11 cellular contexts compared by ENCODE assay signal in genomic region chr3:150376001-150376848, GRCh38. TPM values are rescaled to one million over a fixed set of nuclear protein-coding genes. Genes with fewer than 3 reads are reported as not detected.
DNase-seq lines count a peak whose midpoint lies in the region; ATAC-seq and TF ChIP-seq lines count a peak whose summit lies in the region.
"Had no signal": no experiment of that assay in that cellular context is flagged by ENCODE, and none has a peak within 500 bp of the region (broad histone marks: within the 10 kb centered on the region; RNA-seq: fewer than 3 reads in every experiment).

No MANE protein-coding gene starts in this region.

- TF ChIP-seq CTCF in dorsolateral prefrontal cortex (IDR thresholded peaks at IDR 0.05 in 54 of 56, conservative IDR thresholded peaks at IDR 0.05 in 2 of 56; ENCODE audit: low read depth in 1 of 56, partially characterized antibody in 56 of 56): no peak
- TF ChIP-seq CTCF in right atrium auricular region (IDR thresholded peaks at IDR 0.05): no peak

- no peak for ATAC-seq in GM21717 (IDR thresholded peaks at IDR 0.05; ENCODE audit: unreplicated experiment)

- DNase-seq in EL (peak; percentile 18), SK-MEL-5 (ENCODE audit: low read depth, low spot score) (peak; percentile 74), glomerular endothelial cell (ENCODE audit: extremely low read depth, low read depth, low spot score) (peak; percentile 14), dorsolateral prefrontal cortex (no peak), right atrium auricular region (ENCODE audit: low spot score) (no peak)
- no peak for DNase-seq in activated CD4-positive, alpha-beta T cell treated with anti-CD3 and anti-CD28 coated beads, Interleukin-2, amount 50 U/mL, for 48 hours
- DNase-seq: activated CD4-positive, alpha-beta T cell treated with anti-CD3 and anti-CD28 coated beads, Interleukin-2, amount 10 ng/mL, durations not matched to agents 7 days and 5 days; MG63 had no signal

- peaks cover 4% of the 10 kb centered on the region for H3K79me2 ChIP-seq in ACC112 (ENCODE audit: control insufficient read depth, insufficient read depth, low read length, unreplicated experiment)

- no peaks in the 10 kb centered on the region for H3K9me3 ChIP-seq in right atrium auricular region
- H3K9me3 ChIP-seq: tibial artery had no signal

- H3K36me3 ChIP-seq in ACC112 (ENCODE audit: insufficient read depth, low read length): no peaks in the 10 kb centered on the region
- H3K36me3 ChIP-seq in right atrium auricular region: no peaks in the 10 kb centered on the region
- H3K36me3 ChIP-seq: MG63, tibial artery had no signal

- H3K4me1 ChIP-seq in ACC112 (ENCODE audit: control insufficient read depth, insufficient read depth, low read length, unreplicated experiment): peaks cover 35% of the 10 kb centered on the region
- H3K4me1 ChIP-seq in right atrium auricular region: peaks cover 0 to 20% of the 10 kb centered on the region in 2 donors

- H3K27me3 ChIP-seq in ACC112 (ENCODE audit: insufficient read depth, low read length) (no peaks in the 10 kb centered on the region), dorsolateral prefrontal cortex (no peaks in the 10 kb centered on the region), right atrium auricular region (no peaks in the 10 kb centered on the region)
- H3K27me3 ChIP-seq: MG63, tibial artery had no signal

- H3K4me3 ChIP-seq in ACC112 (ENCODE audit: low read depth, low read length) (peak overlapping the region; percentile 20; the same call in 1 of the 2 replicates), dorsolateral prefrontal cortex (no peak overlapping the region), right atrium auricular region (no peak overlapping the region)
- H3K4me3 ChIP-seq: MG63, tibial artery had no signal

- H3K27ac ChIP-seq in ACC112 (ENCODE audit: low read depth, low read length) (peak overlapping the region; percentile 38), dorsolateral prefrontal cortex (no peak overlapping the region), right atrium auricular region (no peak overlapping the region)
- H3K27ac ChIP-seq: tibial artery had no signal

- in situ Hi-C loops in SK-MEL-5 (cut with HindIII; ENCODE audit: low pct_unique_long_range_greater_than_20kb, low sequenced_read_pairs): no loop called here

- peak overlapping the region; percentile 28 for H2AFZ ChIP-seq in ACC112 (ENCODE audit: low read length, unreplicated experiment)

- intact Hi-C loops in dorsolateral prefrontal cortex (cut with DNase I): no loop called here

RNA-seq across cellular contexts. Expression of gene TSC22D2, which starts 31.9 kb away (rescaled TPM):
- total RNA-seq in SK-MEL-5 (2014; rRNA removed; shearing (Covaris generic)): 6.3 and 9.0 TPM in 2 replicates
- polyA plus RNA-seq in SK-MEL-5 (2015; cell fraction: cytosol; rRNA removed): 18.3 and 21.8 TPM in 2 replicates
- 22.8 and 24.5 TPM in 2 replicates for polyA plus RNA-seq in SK-MEL-5 (2015; cell fraction: nucleus; rRNA removed)
- 20.7 and 25.9 TPM in 2 replicates for total RNA-seq in glomerular endothelial cell
- 10 to 100 TPM; 32.6 to 65.1 (median 45.0) TPM for total RNA-seq in dorsolateral prefrontal cortex
- total RNA-seq in right atrium auricular region: 10 to 100 TPM; 18.1 to 23.5 TPM

Comparison
In these comparisons a context has a peak if more than half of its experiments do, and no peak if none do; other contexts are left out.
1. DNase-seq: peak in EL (single experiment), SK-MEL-5 (single experiment) and glomerular endothelial cell (single experiment); none in dorsolateral prefrontal cortex (0 of 10), activated CD4-positive, alpha-beta T cell treated with anti-CD3 and anti-CD28 coated beads, Interleukin-2, amount 50 U/mL, for 48 hours (0 of 2) and right atrium auricular region (single experiment).